Comparison of ENCODE assay signal across 8 cellular contexts in genomic region chr11:30322826-30323710, GRCh38. TPM values are rescaled to one million over a fixed set of nuclear protein-coding genes. Genes with fewer than 3 reads are reported as not detected.
A peak's percentile ranks its signal among the peaks of the same experiment; 100 is the strongest.
DNase-seq lines count a peak whose midpoint lies in the region; ATAC-seq and TF ChIP-seq lines count a peak whose summit lies in the region.

ARL14EP (plus strand) TSS chr11:30323104; CDS start chr11:30330949, 7,845 bp downstream.

- H3K9me3 Mint-ChIP-seq in chondrocyte (ENCODE audit: low read depth), result no peaks in the 10 kb centered on the region

- DNase-seq in AG20443 (ENCODE audit: low spot score) (peak; percentile 95), NCI-H510A (lab: John Stamatoyannopoulos, UW) (peak; percentile 79), chondrocyte (ENCODE audit: low spot score) (peak; percentile 98), kidney epithelial cell (ENCODE audit: low read depth) (peak; percentile 83)
- DNase-seq in activated CD4-positive, alpha-beta T cell treated with anti-CD3 and anti-CD28 coated beads for 24 hours (ENCODE audit: low read depth in 2 of 2), result peak; percentile 80 to 85
- peak; percentile 83 to 87 for DNase-seq in stimulated activated CD4-positive, alpha-beta T cell treated with anti-CD3 and anti-CD28 coated beads, Interleukin-15, amount 100 ng/mL, for 48 hours (ENCODE audit: low read depth in 2 of 2)

- peak within 1 kb of the TSS; percentile 99 for H3K27ac Mint-ChIP-seq in chondrocyte (ENCODE audit: unreplicated experiment)

- ATAC-seq in HG03432 (IDR thresholded peaks at IDR 0.05; ENCODE audit: unreplicated experiment), result peak; percentile 99

- peaks cover 39% of the 10 kb centered on the region for H3K4me1 Mint-ChIP-seq in chondrocyte (ENCODE audit: low read depth)

- H3K36me3 ChIP-seq in kidney epithelial cell (ENCODE audit: control insufficient read depth, insufficient read depth, low read length), result no peaks in the 10 kb centered on the region

- TF ChIP-seq POLR2A in GM19099 (IDR thresholded peaks at IDR 0.05; ENCODE audit: extremely low read depth, insufficient read length, low read depth), result peak; percentile 93

- peak within 1 kb of the TSS; percentile 64 for H3K4me3 ChIP-seq in kidney epithelial cell (ENCODE audit: low read depth, low read length)

- TF ChIP-seq CTCF in chondrocyte (IDR thresholded peaks at IDR 0.05) (peak; percentile 13), kidney epithelial cell (IDR thresholded peaks at IDR 0.05; ENCODE audit: insufficient read depth, low read length, poor library complexity, severe bottlenecking) (no peak)

- peaks cover 1% of the 10 kb centered on the region for H3K36me3 Mint-ChIP-seq in chondrocyte (ENCODE audit: low read depth)

- H3K4me3 Mint-ChIP-seq in chondrocyte (ENCODE audit: unreplicated experiment), result peak within 1 kb of the TSS; percentile 93

- peaks cover under 1% of the 10 kb centered on the region for H3K27me3 ChIP-seq in kidney epithelial cell (ENCODE audit: control insufficient read depth, insufficient read depth, low read length)

- peaks cover 15% of the 10 kb centered on the region for H3K27me3 Mint-ChIP-seq in chondrocyte (ENCODE audit: low read depth)

RNA-seq across cellular contexts. Expression of gene ARL14EP, which starts in this region (rescaled TPM):
- 15.9 to 22.8 TPM (median 18.0 TPM) in 3 replicates for total RNA-seq in chondrocyte
- 22.7 and 27.1 TPM in 2 replicates for total RNA-seq in kidney epithelial cell

Comparison
In these comparisons a context has a peak if more than half of its experiments do, and no peak if none do; other contexts are left out.
1. Peak in every context shown above with its lines: DNase-seq, ATAC-seq and H3K4me3 ChIP-seq.